In genomic region chr12:46964496-46965098, GRCh38 we compare ENCODE assay signal across 11 cellular contexts.
DNase-seq lines count a peak whose midpoint lies in the region; ATAC-seq, FAIRE-seq and TF ChIP-seq lines count a peak whose summit lies in the region.
"Had no signal": no experiment of that assay in that cellular context is flagged by ENCODE, and none has a peak within 500 bp of the region (broad histone marks: within the 10 kb centered on the region; RNA-seq: fewer than 3 reads in every experiment).

No MANE protein-coding gene starts in this region.

- H3K9me3 ChIP-seq in H1 (ENCODE audit: insufficient read depth in 2 of 2, low read depth in 1 of 2, low read length in 1 of 2) = no peaks in the 10 kb centered on the region

- H3K4me3 ChIP-seq in H1 (ENCODE audit: extremely low read depth in 1 of 4, insufficient read depth in 2 of 4, low read depth in 3 of 4, low read length in 4 of 4) = peak overlapping the region in 1 of 4 experiments; percentile 2; a peak in 1 of 8 replicates
- H3K4me3 ChIP-seq: GM12878 had no signal

- H2BK20ac ChIP-seq in H1 (ENCODE audit: low read length) = no peak overlapping the region

- H3K4me1 Mint-ChIP-seq in stimulated activated naive B cell treated with anti-CD40 and anti-IgM and Interleukin-4, amounts not matched to agents 10 μg/mL and 1 μg/mL and 100 μg/mL, for 72 hours = no peaks in the 10 kb centered on the region

- no peaks in the 10 kb centered on the region for H3K23me2 ChIP-seq in H1 (ENCODE audit: low read depth, low read length)

- TF ChIP-seq POLR2A in H1 (IDR thresholded peaks at IDR 0.05; ENCODE audit: control extremely low read depth in 1 of 2, low read depth in 2 of 2, low read length in 2 of 2) = no peak

- H2BK120ac ChIP-seq in H1 (replicated peaks; ENCODE audit: low read depth, low read length) = no peak overlapping the region

- H3K27me3 ChIP-seq in H1 (replicated peaks in 1 of 4; ENCODE audit: control insufficient read depth in 3 of 4, extremely low read depth in 1 of 4, insufficient read depth in 3 of 4, low read length in 3 of 4) = no peaks in the 10 kb centered on the region

- no peak overlapping the region for H4K91ac ChIP-seq in H1 (replicated peaks; ENCODE audit: insufficient read length, low read length)

- H3K4ac ChIP-seq in H1 (replicated peaks; ENCODE audit: insufficient read length, low read depth, low read length) = no peak overlapping the region

- H3K14ac ChIP-seq in H1 (ENCODE audit: insufficient read length) = no peak overlapping the region

- peak; percentile 84 for FAIRE-seq in H1 (lab: Jason Lieb, UNC)
- FAIRE-seq: GM12878 had no signal

- no peak overlapping the region for H3K4me3 Mint-ChIP-seq in stimulated activated naive B cell treated with anti-CD40 and anti-IgM and Interleukin-4, amounts not matched to agents 10 μg/mL and 1 μg/mL and 100 μg/mL, for 72 hours

- H2AFZ ChIP-seq in H1 (ENCODE audit: low read length) = peak overlapping the region; percentile 83; the same call in 1 of the 2 replicates

- no peaks in the 10 kb centered on the region for H3K79me1 ChIP-seq in H1 (ENCODE audit: low read depth, low read length)

- peaks cover 0 to 12% of the 10 kb centered on the region in 2 donors for H3K27me3 Mint-ChIP-seq in stimulated activated naive B cell treated with anti-CD40 and anti-IgM and Interleukin-4, amounts not matched to agents 10 μg/mL and 1 μg/mL and 100 μg/mL, for 72 hours

- no peaks in the 10 kb centered on the region for H3K9me3 Mint-ChIP-seq in stimulated activated naive B cell treated with anti-CD40 and anti-IgM and Interleukin-4, amounts not matched to agents 10 μg/mL and 1 μg/mL and 100 μg/mL, for 72 hours

- TF ChIP-seq CTCF in H1 (IDR thresholded peaks at IDR 0.05; ENCODE audit: control extremely low read depth in 1 of 3, insufficient read depth in 1 of 3, low read depth in 1 of 3, low read length in 3 of 3) = no peak

- H3K4me1 ChIP-seq in H1 (replicated peaks in 1 of 4; ENCODE audit: control insufficient read depth in 3 of 4, insufficient read depth in 4 of 4, low read length in 3 of 4) = peaks cover 2 to 17% (median 6%) of the 10 kb centered on the region in 4 experiments; a peak in 5 of 7 replicates

- no peak overlapping the region for H2BK15ac ChIP-seq in H1 (ENCODE audit: low read length)

- H3K36me3 Mint-ChIP-seq in stimulated activated naive B cell treated with anti-CD40 and anti-IgM and Interleukin-4, amounts not matched to agents 10 μg/mL and 1 μg/mL and 100 μg/mL, for 72 hours = no peaks in the 10 kb centered on the region

- 27% methylated on average over 10 of the region's 10 CpGs; no CpG with 5 or more reads in 1 of the 2 experiments for WGBS in H1 (ENCODE audit: extremely low coverage in 1 of 2, insufficient coverage in 1 of 2, insufficient read length in 1 of 2, insufficient replicate concordance in 2 of 2, low coverage in 1 of 2, low lambda C conversion rate in 2 of 2, missing lambda C conversion rate in 1 of 2), 2 experiments

- no peak overlapping the region for H3K23ac ChIP-seq in H1 (ENCODE audit: insufficient read length)

- no peak overlapping the region; the same call in 1 of the 2 replicates for H2BK5ac ChIP-seq in H1 (ENCODE audit: low read depth, low read length)

- no peak overlapping the region for H2AK5ac ChIP-seq in H1 (ENCODE audit: low read depth, low read length)

- no peak overlapping the region for H3K56ac ChIP-seq in H1 (replicated peaks; ENCODE audit: insufficient read length, low read depth, low read length)

- H4K5ac ChIP-seq in H1 (ENCODE audit: insufficient read length, low read depth, low read length) = no peak overlapping the region

- DNase-seq in A172 (ENCODE audit: low spot score) (peak; percentile 90), M059J (ENCODE audit: low read depth) (peak; percentile 90), H1 (ENCODE audit: low read depth in 1 of 2, low spot score in 2 of 2) (no peak), kidney tubule cell (ENCODE audit: low spot score) (peak; percentile 88), NCI-H510A (lab: John Stamatoyannopoulos, UW) (no peak)
- DNase-seq in activated T-cell treated with anti-CD3 and anti-CD28 coated beads, Interleukin-2, amount 50 U/mL, for 48 hours = no peak
- DNase-seq in activated effector memory CD4-positive, alpha-beta T cell treated with Interleukin-2 at 50 U/mL for 16 hours = no peak
- no peak for DNase-seq in stimulated activated naive B cell treated with anti-CD40 and anti-IgM and Interleukin-4, amounts not matched to agents 10 μg/mL and 1 μg/mL and 100 μg/mL, for 72 hours
- DNase-seq: GOT3, NCI-H526 treated with DMSO at 0.1 percent for 48 hours had no signal

- no peak overlapping the region for H3K9ac ChIP-seq in H1 (replicated peaks in 1 of 4; ENCODE audit: extremely low read depth in 1 of 4, low read depth in 3 of 4, low read length in 3 of 4)

- no peak overlapping the region for H4K8ac ChIP-seq in H1 (ENCODE audit: extremely low read depth, insufficient read depth, low read length)

- POLR2A ChIA-PET in H1 (lab: Charles Lee; ENCODE audit: partially characterized antibody) = interaction anchor here (0.7 to 1.2 kb wide), 3 partner anchors 12 to 600 kb away, joined by 3 read pairs; no protein-coding TSS in a partner anchor

- H3K27ac ChIP-seq in H1 (ENCODE audit: low read depth, low read length) = no peak overlapping the region; the same call in 1 of the 2 replicates

- H4K20me1 ChIP-seq in H1 (replicated peaks in 1 of 2; ENCODE audit: control insufficient read depth in 1 of 2, insufficient read depth in 2 of 2, low read length in 2 of 2) = no peaks in the 10 kb centered on the region

- TF ChIP-seq EP300 in H1 (IDR thresholded peaks at IDR 0.05; ENCODE audit: borderline replicate concordance in 1 of 2, low read depth in 2 of 2, low read length in 2 of 2) = peak in 1 of 2 experiments; percentile 28; a peak in 1 of 3 replicates

- no peaks in the 10 kb centered on the region for H3K79me2 ChIP-seq in H1 (ENCODE audit: control insufficient read depth in 1 of 2, insufficient read depth in 2 of 2, low read length in 2 of 2)

- TF ChIP-seq RAD21 in H1 (IDR thresholded peaks at IDR 0.05 in 1 of 2, conservative IDR thresholded peaks at IDR 0.05 in 1 of 2; ENCODE audit: low read depth in 2 of 2, low read length in 2 of 2) = no peak; a peak in 1 of 4 replicates

- peak overlapping the region; percentile 83 for H2BK12ac ChIP-seq in H1 (ENCODE audit: low read depth, low read length)

- no peak for ATAC-seq in stimulated activated naive B cell treated with anti-CD40 and anti-IgM and Interleukin-4, amounts not matched to agents 10 μg/mL and 1 μg/mL and 100 μg/mL, for 72 hours (replicated peaks)
- ATAC-seq: GM12878 had no signal

- peak overlapping the region; percentile 22 to 30 for H3K4me2 ChIP-seq in H1 (ENCODE audit: insufficient read depth in 1 of 2, low read depth in 2 of 2, low read length in 2 of 2)

- H3K27ac Mint-ChIP-seq in stimulated activated naive B cell treated with anti-CD40 and anti-IgM and Interleukin-4, amounts not matched to agents 10 μg/mL and 1 μg/mL and 100 μg/mL, for 72 hours = no peak overlapping the region

- CTCF ChIA-PET in H1 (lab: Charles Lee; ENCODE audit: partially characterized antibody) = interaction anchor here (0.9 to 4.6 kb wide), 4 partner anchors 13 to 28 kb away, joined by 3 to 28 read pairs (median 4); no protein-coding TSS in a partner anchor

- H3K18ac ChIP-seq in H1 (ENCODE audit: extremely low read depth, low read length) = no peak overlapping the region

- H3K36me3 ChIP-seq in H1 (ENCODE audit: control insufficient read depth in 2 of 4, insufficient read depth in 4 of 4, low read length in 3 of 4) = no peaks in the 10 kb centered on the region

TF ChIP-seq in H1, 55 proteins besides CTCF, POLR2A, EP300 and RAD21 (continues in another document):
- no peak for TF ChIP-seq CBX5 (IDR thresholded peaks at IDR 0.05; ENCODE audit: low read depth, low read length)

Comparison
In these comparisons a context has a peak if more than half of its experiments do, and no peak if none do; other contexts are left out.
1. DNase-seq: peak in A172 (single experiment), M059J (single experiment) and kidney tubule cell (single experiment); none in H1 (0 of 2), activated T-cell treated with anti-CD3 and anti-CD28 coated beads, Interleukin-2, amount 50 U/mL, for 48 hours (0 of 2), activated effector memory CD4-positive, alpha-beta T cell treated with Interleukin-2 at 50 U/mL for 16 hours (single experiment), NCI-H510A (single experiment) and stimulated activated naive B cell treated with anti-CD40 and anti-IgM and Interleukin-4, amounts not matched to agents 10 μg/mL and 1 μg/mL and 100 μg/mL, for 72 hours (single experiment).